8 cellular contexts compared by ENCODE assay signal in genomic region chr11:17048491-17048890, GRCh38. TPM values are rescaled to one million over a fixed set of nuclear protein-coding genes. Genes with fewer than 3 reads are reported as not detected.
DNase-seq lines count a peak whose midpoint lies in the region; TF ChIP-seq lines count a peak whose summit lies in the region.
"Not testable (repeated sequence)": the region's sequence is repeated elsewhere in the genome, so short reads cannot be mapped to it uniquely, and the experiment has no call there.
"Had no signal": no experiment of that assay in that cellular context is flagged by ENCODE, and none has a peak within 500 bp of the region (broad histone marks: within the 10 kb centered on the region; RNA-seq: fewer than 3 reads in every experiment).

No MANE protein-coding gene starts in this region.

- not testable (repeated sequence) for H4K20me1 ChIP-seq in neural progenitor cell (ENCODE audit: low read depth)

- not testable (repeated sequence) for H3F3A ChIP-seq in neural progenitor cell (ENCODE audit: low read depth)

- H3K4me2 ChIP-seq in neural progenitor cell = not testable (repeated sequence)

- not testable (repeated sequence) for H3K9ac ChIP-seq in liver (ENCODE audit: low read depth in 1 of 2, low read length in 2 of 2); neural progenitor cell

- H3K27me3 ChIP-seq in liver (ENCODE audit: control insufficient read depth in 4 of 4, insufficient read depth in 4 of 4, low read length in 3 of 4); neural progenitor cell; stomach: not testable (repeated sequence)

- peaks cover 13% of the 10 kb centered on the region for H3K9me3 Mint-ChIP-seq in neural progenitor cell

- H3K36me3 ChIP-seq in liver (ENCODE audit: control insufficient read depth in 4 of 4, insufficient read depth in 3 of 4, low read depth in 1 of 4, low read length in 3 of 4); neural progenitor cell; stomach: not testable (repeated sequence)

- H3K4me1 Mint-ChIP-seq in neural progenitor cell = not testable (repeated sequence)

- WGBS in liver = 48% methylated on average over 4 of the region's 4 CpGs
- WGBS in stomach, 5 donors = 26 to 57% (median 36%) methylated on average over 4 of the region's 4 CpGs

- TF ChIP-seq RAD21 in liver (IDR thresholded peaks at IDR 0.05) = not testable (repeated sequence)

- not testable (repeated sequence) for H3K4me1 ChIP-seq in liver (ENCODE audit: control insufficient read depth in 4 of 4, insufficient read depth in 4 of 4, low read length in 3 of 4); neural progenitor cell
- H3K4me1 ChIP-seq in stomach = peaks cover 5 to 13% (median 8%) of the 10 kb centered on the region in 4 donors

- TF ChIP-seq CTCF in C4-2B (conservative IDR thresholded peaks at IDR 0.05); LNCaP clone FGC (IDR thresholded peaks at IDR 0.05; ENCODE audit: control insufficient read depth, extremely low read depth, insufficient read depth); VCaP (conservative IDR thresholded peaks at IDR 0.05); liver (IDR thresholded peaks at IDR 0.05; ENCODE audit: low read depth, low read length, missing input control); neural progenitor cell (IDR thresholded peaks at IDR 0.05); stomach (IDR thresholded peaks at IDR 0.05): not testable (repeated sequence)

- not testable (repeated sequence) for H2AFZ ChIP-seq in neural progenitor cell (replicated peaks)

- H3K4me3 Mint-ChIP-seq in neural progenitor cell = not testable (repeated sequence)

- H3K4me3 ChIP-seq in LNCaP clone FGC (ENCODE audit: low read depth, low read length); liver (ENCODE audit: low read depth in 1 of 3, low read length in 3 of 3); neural progenitor cell; stomach: not testable (repeated sequence)

- TF ChIP-seq POLR2A in stomach (IDR thresholded peaks at IDR 0.05) = not testable (repeated sequence)

- H3K27me3 Mint-ChIP-seq in neural progenitor cell (ENCODE audit: insufficient read depth, low read depth) = not testable (repeated sequence)

- not testable (repeated sequence) for TF ChIP-seq EP300 in stomach (IDR thresholded peaks at IDR 0.05)

- H3K27ac ChIP-seq in C4-2B (peak overlapping the region; percentile 45; the same call in 1 of the 2 replicates), VCaP (peak overlapping the region; percentile 72), stomach (peak overlapping the region; percentile 50 to 92 (median 65))
- not testable (repeated sequence) for H3K27ac ChIP-seq in liver (ENCODE audit: low read depth in 1 of 2, low read length in 2 of 2); neural progenitor cell

- H3K27ac Mint-ChIP-seq in neural progenitor cell = peak overlapping the region; percentile 50

- DNase-seq in LNCaP clone FGC (ENCODE audit: low read depth) = peak; percentile 7
- peak; percentile 2 for DNase-seq in kidney glomerular epithelial cell (lab: John Stamatoyannopoulos, UW)
- not testable (repeated sequence) for DNase-seq in neural progenitor cell (ENCODE audit: low spot score); stomach

- intact Hi-C loops in stomach (cut with DNase I; ENCODE audit: low total_unique reads) = not testable (repeated sequence)

- not testable (repeated sequence) for H3K79me2 ChIP-seq in neural progenitor cell (ENCODE audit: low read depth)

- H3K36me3 Mint-ChIP-seq in neural progenitor cell = peaks cover 13% of the 10 kb centered on the region

- H3K9me3 ChIP-seq in liver (ENCODE audit: control insufficient read depth in 4 of 4, low read length in 3 of 4); neural progenitor cell (ENCODE audit: low read depth); stomach: not testable (repeated sequence)

TF ChIP-seq in liver, 16 proteins besides CTCF, POLR2A, EP300 and RAD21:
- TF ChIP-seq FOXA2 (IDR thresholded peaks at IDR 0.05) = peak; percentile 59
- TF ChIP-seq HNF4A (conservative IDR thresholded peaks at IDR 0.05) = peak in 1 of 2 donors; percentile 11
TF ChIP-seq in liver: peak in this region for 2; not testable (repeated sequence) for 14.

RNA-seq across cellular contexts. Expression of gene RPS13, which starts 29.0 kb away (rescaled TPM):
- total RNA-seq in liver = 100 to 1,000 TPM; 237 to 446 TPM
- 100 to 1,000 TPM; 497 to 638 TPM for polyA plus RNA-seq in liver
- 1,334 and 1,918 TPM in 2 replicates for total RNA-seq in neural progenitor cell (ENCODE audit: low replicate concordance)
- total RNA-seq in stomach = 1,000 to 10,000 TPM in 3 of 5 donors, 100 to 1,000 TPM in 2; 282 to 2,250 (median 1,462) TPM
- 1,000 to 10,000 TPM; 2,256 to 3,236 (median 3,016) TPM for polyA plus RNA-seq in stomach

RNA-seq across cellular contexts. Expression of gene PLEKHA7, which starts 34.3 kb away (rescaled TPM):
- total RNA-seq in liver (10 to 100 TPM in 1 of 2 donors, 1 to 10 TPM in 1; 6.1 to 28.8 TPM), neural progenitor cell (ENCODE audit: low replicate concordance) (20.3 and 24.0 TPM in 2 replicates), stomach (10 to 100 TPM; 31.2 to 82.3 (median 69.2) TPM)
- polyA plus RNA-seq in liver (1 to 10 TPM; 7.3 to 9.7 TPM), stomach (10 to 100 TPM; 12.8 to 20.5 (median 18.0) TPM)
- polyA plus RNA-seq: GM23248 had no signal
